23 cellular contexts compared by ENCODE assay signal in genomic region chr18:36934884-36935283, GRCh38.
DNase-seq lines count a peak whose midpoint lies in the region; ATAC-seq, FAIRE-seq and TF ChIP-seq lines count a peak whose summit lies in the region.
"Had no signal": no experiment of that assay in that cellular context is flagged by ENCODE, and none has a peak within 500 bp of the region (broad histone marks: within the 10 kb centered on the region; RNA-seq: fewer than 3 reads in every experiment).

No MANE protein-coding gene starts in this region.

- H3K4me1 Mint-ChIP-seq in HFFc6 (ENCODE audit: low read depth) = peaks cover 10% of the 10 kb centered on the region; the same call in 1 of the 2 replicates
- H3K4me1 Mint-ChIP-seq: activated CD4-positive, alpha-beta T cell treated with anti-CD3 and anti-CD28 coated beads for 36 hours; activated naive CD4-positive, alpha-beta T cell treated with anti-CD3 and anti-CD28 coated beads, Interleukin-2, amount 50 U/mL, for 24 hours; B cell had no signal

- H3K4ac ChIP-seq in mesendoderm (ENCODE audit: low read depth, low read length) = no peak overlapping the region

- in situ Hi-C loops in GM13976 (cut with MboI; ENCODE audit: low sequenced_read_pairs, unreplicated experiment) = loop anchor here (25.0 kb wide), 1 partner anchor 552 kb away; no protein-coding TSS in a partner anchor

- H3K27ac Mint-ChIP-seq in HFFc6 = no peak overlapping the region
- H3K27ac Mint-ChIP-seq: activated CD4-positive, alpha-beta T cell treated with anti-CD3 and anti-CD28 coated beads for 36 hours; activated naive CD4-positive, alpha-beta T cell treated with anti-CD3 and anti-CD28 coated beads, Interleukin-2, amount 50 U/mL, for 24 hours; B cell; GM23338; naive thymus-derived CD4-positive, alpha-beta T cell; T-helper 2 cell treated with Interferon-gamma antibody and Interleukin-4, amounts not matched to agents 5 μg/mL and 100 μg/mL, for 36 hours had no signal

- H3K4me2 ChIP-seq in mesendoderm (ENCODE audit: low read length) = no peak overlapping the region
- H3K4me2 ChIP-seq: GM23338 had no signal

- no peak overlapping the region for H3K27ac ChIP-seq in mesendoderm (ENCODE audit: low read depth, low read length)
- H3K27ac ChIP-seq: colonic mucosa, thoracic aorta had no signal

- H3K27me3 ChIP-seq in bronchial epithelial cell (ENCODE audit: control insufficient read depth, insufficient read depth, low read length) (no peaks in the 10 kb centered on the region), mesendoderm (ENCODE audit: insufficient read depth, low read length, poor library complexity) (no peaks in the 10 kb centered on the region)
- H3K27me3 ChIP-seq: colonic mucosa had no signal

- no peaks in the 10 kb centered on the region for H3K36me3 Mint-ChIP-seq in HFFc6 (ENCODE audit: low read depth)

- H4K8ac ChIP-seq in mesendoderm (ENCODE audit: low read depth, low read length) = no peak overlapping the region

- no peak overlapping the region for H3K18ac ChIP-seq in mesendoderm (ENCODE audit: low read length)

- H2BK120ac ChIP-seq in mesendoderm (ENCODE audit: low read depth, low read length) = no peak overlapping the region

- H2BK15ac ChIP-seq in mesendoderm (replicated peaks; ENCODE audit: low read depth) = no peak overlapping the region

- H3K4me1 ChIP-seq in mesendoderm (ENCODE audit: control insufficient read depth, low read depth, low read length) = no peaks in the 10 kb centered on the region
- H3K4me1 ChIP-seq: colonic mucosa had no signal

- no peaks in the 10 kb centered on the region; the same call in 1 of the 2 replicates for H3K9me3 Mint-ChIP-seq in HFFc6
- H3K9me3 Mint-ChIP-seq: GM23338 had no signal

- TF ChIP-seq CTCF in HFFc6 (IDR thresholded peaks at IDR 0.05) (no peak), bronchial epithelial cell (IDR thresholded peaks at IDR 0.05; ENCODE audit: insufficient read depth, low read length, severe bottlenecking) (no peak), GM13976 (IDR thresholded peaks at IDR 0.05; ENCODE audit: borderline replicate concordance, control extremely low read depth, extremely low read depth, insufficient read depth, missing control alignments) (no peak)

- no peaks in the 10 kb centered on the region for H3K79me2 ChIP-seq in mesendoderm (ENCODE audit: control insufficient read depth, insufficient read depth, low read length)

- H3K4me3 Mint-ChIP-seq in HFFc6 = no peak overlapping the region
- H3K4me3 Mint-ChIP-seq: activated CD4-positive, alpha-beta T cell treated with anti-CD3 and anti-CD28 coated beads for 36 hours; activated naive CD4-positive, alpha-beta T cell treated with anti-CD3 and anti-CD28 coated beads, Interleukin-2, amount 50 U/mL, for 24 hours; B cell; GM23338; naive thymus-derived CD4-positive, alpha-beta T cell; T-helper 2 cell treated with Interferon-gamma antibody and Interleukin-4, amounts not matched to agents 5 μg/mL and 100 μg/mL, for 36 hours had no signal

- peaks cover 2% of the 10 kb centered on the region; the same call in 1 of the 2 replicates for H3K27me3 Mint-ChIP-seq in HFFc6 (ENCODE audit: insufficient read depth)
- H3K27me3 Mint-ChIP-seq: activated CD4-positive, alpha-beta T cell treated with anti-CD3 and anti-CD28 coated beads for 36 hours; activated naive CD4-positive, alpha-beta T cell treated with anti-CD3 and anti-CD28 coated beads, Interleukin-2, amount 50 U/mL, for 24 hours; B cell; naive thymus-derived CD4-positive, alpha-beta T cell had no signal

- H3K4me3 ChIP-seq in bronchial epithelial cell (ENCODE audit: low read depth, low read length) = no peak overlapping the region
- H3K4me3 ChIP-seq in mesendoderm (ENCODE audit: low read length) = no peak overlapping the region
- H3K4me3 ChIP-seq: colonic mucosa, GM23338, thoracic aorta had no signal

- H2AK5ac ChIP-seq in mesendoderm (ENCODE audit: low read length) = no peak overlapping the region

- H4K5ac ChIP-seq in mesendoderm (ENCODE audit: low read length) = no peak overlapping the region

- H2BK5ac ChIP-seq in mesendoderm (ENCODE audit: low read length) = no peak overlapping the region

- DNase-seq in AG08395 (ENCODE audit: low spot score) (peak; percentile 49), HFFc6 (peak; percentile 49), bronchial epithelial cell (ENCODE audit: low read depth) (peak; percentile 13), iris pigment epithelial cell (ENCODE audit: low read depth) (peak; percentile 67), GM13976 (ENCODE audit: low spot score) (no peak), mesendoderm (no peak)
- no peak for DNase-seq in effector CD8-positive, alpha-beta T cell (lab: John Stamatoyannopoulos, UW)
- DNase-seq: activated CD4-positive, alpha-beta T cell treated with anti-CD3 and anti-CD28 coated beads for 36 hours; activated CD8-positive, alpha-beta memory T cell treated with anti-CD3 and anti-CD28 coated beads, Interleukin-2, amount 50 U/mL, for 48 hours; colonic mucosa; DMS153; erythroblast; naive thymus-derived CD4-positive, alpha-beta T cell; NCI-H1092; NCI-H2171; SIG-M5; stimulated activated CD8-positive, alpha-beta memory T cell treated with anti-CD3 and anti-CD28 coated beads, Interleukin-4, amount 100 ng/mL, for 48 hours had no signal

- no peaks in the 10 kb centered on the region for H3K79me1 ChIP-seq in mesendoderm (ENCODE audit: low read length)

- no peaks in the 10 kb centered on the region for H3K36me3 ChIP-seq in bronchial epithelial cell (ENCODE audit: control insufficient read depth, insufficient read depth, low read length)
- no peaks in the 10 kb centered on the region for H3K36me3 ChIP-seq in mesendoderm (ENCODE audit: control insufficient read depth, insufficient read depth, low read length)
- H3K36me3 ChIP-seq: colonic mucosa had no signal

- H3K9ac ChIP-seq in mesendoderm (ENCODE audit: low read length) = no peak overlapping the region

- FAIRE-seq in bronchial epithelial cell (lab: Jason Lieb, UNC) = no peak

- no CpG with 5 or more reads among the region's 1 CpG for WGBS in mesendoderm (ENCODE audit: extremely low coverage, insufficient coverage, low lambda C conversion rate)

- no peak for ATAC-seq in GM21381 (IDR thresholded peaks at IDR 0.05; ENCODE audit: unreplicated experiment)
- ATAC-seq: activated CD4-positive, alpha-beta T cell treated with anti-CD3 and anti-CD28 coated beads for 36 hours; GM23338; naive thymus-derived CD4-positive, alpha-beta T cell had no signal

- no peak overlapping the region for H3K56ac ChIP-seq in mesendoderm (ENCODE audit: low read length)

- no peak overlapping the region for H3K23ac ChIP-seq in mesendoderm (ENCODE audit: low read length)

Comparison
In these comparisons a context has a peak if more than half of its experiments do, and no peak if none do; other contexts are left out.
1. DNase-seq: peak in AG08395 (single experiment), HFFc6 (single experiment), bronchial epithelial cell (single experiment) and iris pigment epithelial cell (single experiment); none in effector CD8-positive, alpha-beta T cell (single experiment), GM13976 (single experiment) and mesendoderm (single experiment).